Comparison of ENCODE assay signal across 24 cellular contexts in genomic region chr4:2368779-2369437, GRCh38. TPM values are rescaled to one million over a fixed set of nuclear protein-coding genes. Genes with fewer than 3 reads are reported as not detected.
DNase-seq lines count a peak whose midpoint lies in the region; ATAC-seq, FAIRE-seq and TF ChIP-seq lines count a peak whose summit lies in the region.
"Had no signal": no experiment of that assay in that cellular context is flagged by ENCODE, and none has a peak within 500 bp of the region (broad histone marks: within the 10 kb centered on the region; RNA-seq: fewer than 3 reads in every experiment).

No MANE protein-coding gene starts in this region.

- no TSS peak for BruUV-seq in HepG2 (replicated peaks; lab: Mats Ljungman, UMichigan)

- intact Hi-C loops in HepG2 (cut with micrococcal nuclease; ENCODE audit: unreplicated experiment) = no loop called here
- intact Hi-C loops in spleen (cut with DNase I; ENCODE audit: low total_unique reads) = no loop called here

- no peaks in the 10 kb centered on the region for H3K36me3 ChIP-seq in WERI-Rb-1
- no peaks in the 10 kb centered on the region for H3K36me3 ChIP-seq in HepG2 (replicated peaks in 1 of 2; ENCODE audit: control insufficient read depth in 1 of 2, insufficient read depth in 2 of 2, low read length in 2 of 2)
- peaks cover 0 to 9% (median 0%) of the 10 kb centered on the region in 6 donors for H3K36me3 ChIP-seq in spleen
- H3K36me3 ChIP-seq: BE2C, SJSA1 had no signal

- H3K27ac ChIP-seq in WERI-Rb-1 = no peak overlapping the region
- H3K27ac ChIP-seq in HepG2 (ENCODE audit: extremely low read length, insufficient read depth, low read length) = no peak overlapping the region
- no peak overlapping the region for H3K27ac ChIP-seq in spleen
- H3K27ac ChIP-seq: GM23248, SJSA1 had no signal

- POLR2A ChIA-PET in HepG2 (lab: Yijun Ruan, JAX) = no interaction called here

- TF ChIP-seq CTCF in WERI-Rb-1 (IDR thresholded peaks at IDR 0.05; ENCODE audit: low read depth, low read length) (no peak), HepG2 (CRISPR knock-in tag; IDR thresholded peaks at IDR 0.05) (no peak), spleen (IDR thresholded peaks at IDR 0.05 in 8 of 11, conservative IDR thresholded peaks at IDR 0.05 in 3 of 11) (no peak)

- no peak for TF ChIP-seq EP300 in HepG2 (IDR thresholded peaks at IDR 0.05; ENCODE audit: low read depth in 2 of 2, low read length in 2 of 2)
- TF ChIP-seq EP300 in HepG2 (CRISPR knock-in tag; IDR thresholded peaks at IDR 0.05; ENCODE audit: borderline replicate concordance) = no peak

- no peak overlapping the region for H3K4me3 ChIP-seq in WERI-Rb-1 (ENCODE audit: low read depth, low read length)
- H3K4me3 ChIP-seq in HepG2 (replicated peaks in 1 of 3; ENCODE audit: insufficient read depth in 1 of 3, low read depth in 2 of 3, low read length in 3 of 3) = no peak overlapping the region
- H3K4me3 ChIP-seq in spleen = no peak overlapping the region
- H3K4me3 ChIP-seq: GM12878, GM23248, SJSA1 had no signal

- 58% methylated on average over 4 of the region's 4 CpGs for WGBS in HepG2 (ENCODE audit: low lambda C conversion rate)
- WGBS in spleen, 5 donors = 94 to 97% (median 95%) methylated on average over 4 of the region's 4 CpGs

- no peaks in the 10 kb centered on the region for H4K20me1 ChIP-seq in HepG2 (ENCODE audit: insufficient read depth, low read length)

- H3K4me1 ChIP-seq in HepG2 (ENCODE audit: insufficient read depth, low read length) = peaks cover 1% of the 10 kb centered on the region; the same call in 1 of the 2 replicates
- peaks cover 5 to 17% (median 10%) of the 10 kb centered on the region in 6 donors for H3K4me1 ChIP-seq in spleen
- H3K4me1 ChIP-seq: SJSA1 had no signal

- no peaks in the 10 kb centered on the region for H3K79me2 ChIP-seq in HepG2 (ENCODE audit: insufficient read depth, low read length)

- DNase-seq in DMS 273 (lab: John Stamatoyannopoulos, UW; ENCODE audit: unreplicated experiment) (peak; percentile 83), WERI-Rb-1 (peak; percentile 2), HepG2 (ENCODE audit: low spot score) (no peak), spleen (peak; percentile 44)
- no peak for DNase-seq in stimulated activated CD4-positive, alpha-beta T cell treated with anti-CD3 and anti-CD28 coated beads, Interleukin-4, amount 100 ng/mL, for 4 hours
- no peak for DNase-seq in activated CD4-positive, alpha-beta T cell treated with anti-CD3 and anti-CD28 coated beads, Interleukin-2, amount 50 U/mL, for 48 hours
- DNase-seq: BE2C, COR-L47, DND-41, GM23248, Karpas-422, MV-4-11, NCI-H187 treated with DMSO at 0.1 percent for 48 hours, NCI-H2107, NCI-H446 treated with DMSO at 0.1 percent for 48 hours, NCI-H526 treated with DMSO at 0.1 percent for 48 hours, OCI-M1 had no signal

- H3K27me3 ChIP-seq in WERI-Rb-1 (ENCODE audit: insufficient read depth, low read depth, severe bottlenecking) (no peaks in the 10 kb centered on the region), HepG2 (ENCODE audit: control insufficient read depth in 1 of 2, insufficient read depth in 2 of 2, low read length in 2 of 2) (peaks cover 3 to 30% of the 10 kb centered on the region in 2 experiments; a peak in 4 of 5 replicates), spleen (replicated peaks in 1 of 7) (peaks cover 0 to 7% (median 0%) of the 10 kb centered on the region in 7 donors)
- H3K27me3 ChIP-seq: BE2C, SJSA1 had no signal

- CTCF ChIA-PET in HepG2 (lab: Yijun Ruan, JAX; ENCODE audit: low intra/inter-chr PET ratio, low total read pairs) = no interaction called here

- H3K9ac ChIP-seq in HepG2 (ENCODE audit: insufficient read depth, low read depth, low read length) = no peak overlapping the region
- H3K9ac ChIP-seq: GM23248 had no signal

- peaks cover 13% of the 10 kb centered on the region for H3K9me3 ChIP-seq in WERI-Rb-1 (ENCODE audit: severe bottlenecking)
- no peaks in the 10 kb centered on the region for H3K9me3 ChIP-seq in HepG2 (ENCODE audit: low read length)
- peaks cover 0 to 13% (median 8%) of the 10 kb centered on the region in 8 donors for H3K9me3 ChIP-seq in spleen
- H3K9me3 ChIP-seq: BE2C, SJSA1 had no signal

- ATAC-seq in HepG2 = no peak
- ATAC-seq in GM18520 (IDR thresholded peaks at IDR 0.05; ENCODE audit: unreplicated experiment) = no peak
- ATAC-seq: GM12878, HCT116 had no signal

- H2AFZ ChIP-seq in HepG2 (ENCODE audit: low read length) = no peak overlapping the region
- H2AFZ ChIP-seq: GM23248 had no signal

- TF ChIP-seq POLR2A in HepG2 (IDR thresholded peaks at IDR 0.05; ENCODE audit: insufficient read depth in 1 of 2, low read depth in 2 of 2, low read length in 2 of 2) (no peak), spleen (IDR thresholded peaks at IDR 0.05) (no peak)

- no peak for FAIRE-seq in HepG2 (lab: Jason Lieb, UNC)
- FAIRE-seq: GM12878, RCC 7860 had no signal

- in situ Hi-C loops in HepG2 (cut with HindIII; ENCODE audit: extremely low pct_ligation_motif_present, low pct_unique_long_range_greater_than_20kb) = no loop called here

- no peak for TF ChIP-seq RAD21 in HepG2 (CRISPR knock-in tag; IDR thresholded peaks at IDR 0.05)

- no peak overlapping the region for H3K4me2 ChIP-seq in HepG2 (ENCODE audit: low read depth, low read length)

TF ChIP-seq in HepG2, 621 proteins besides CTCF, POLR2A, EP300 and RAD21:
- TF ChIP-seq CBFB (CRISPR knock-in tag; IDR thresholded peaks at IDR 0.05) (no peak), ZIK1 (CRISPR knock-in tag; IDR thresholded peaks at IDR 0.05; ENCODE audit: borderline replicate concordance, low read depth) (no peak), ZNF296 (CRISPR knock-in tag; conservative IDR thresholded peaks at IDR 0.05) (no peak), SMARCC2 (IDR thresholded peaks at IDR 0.05) (no peak), ZNF7 (CRISPR knock-in tag; IDR thresholded peaks at IDR 0.05) (peak; percentile 50; the same call in 1 of the 2 replicates), ARNT2 (CRISPR knock-in tag; IDR thresholded peaks at IDR 0.05; ENCODE audit: low read depth) (no peak), MAFG (CRISPR knock-in tag; IDR thresholded peaks at IDR 0.05) (no peak)

RNA-seq across cellular contexts. Expression of gene ZFYVE28, which starts 49.5 kb away (rescaled TPM):
- total RNA-seq in HepG2 (2016; rRNA removed; fragmentation: Illumina TruSeq; extraction: Trizol) (0.22 and 0.24 TPM in 2 replicates), spleen (10 to 100 TPM; 11.2 to 31.3 (median 15.7) TPM)
- not detected in 2 replicates for total RNA-seq in HepG2 (2016; cell fraction: cytosol; rRNA removed; fragmentation: Illumina TruSeq; extraction: Trizol; ENCODE audit: low read depth)
- 0.13 and 0.19 TPM in 2 replicates for total RNA-seq in HepG2 (2016; cell fraction: insoluble cytoplasmic fraction; rRNA removed; fragmentation: Illumina TruSeq; extraction: Trizol)
- 0.14 and 0.22 TPM in 2 replicates for total RNA-seq in HepG2 (2016; cell fraction: membrane; rRNA removed; fragmentation: Illumina TruSeq; extraction: Trizol)
- total RNA-seq in HepG2 (2016; cell fraction: nucleus; rRNA removed; fragmentation: Illumina TruSeq; extraction: Trizol) = 0.25 TPM in 1 of 2 replicates, not detected in the other
- polyA plus RNA-seq in HepG2 (2011; rRNA removed) (0.12 and 0.30 TPM in 2 replicates), spleen (1 to 10 TPM; 2.7 to 8.5 (median 7.8) TPM)
- 0.09 TPM in 2 replicates for polyA plus RNA-seq in HepG2 (2011; cell fraction: cytosol; rRNA removed)
- 0.69 and 1.4 TPM in 2 replicates for polyA plus RNA-seq in HepG2 (2011; cell fraction: nucleus; rRNA removed)
- polyA plus RNA-seq in HepG2 (2012) = 0.04 and 0.31 TPM in 2 replicates
- 0.03 and 0.14 TPM in 2 replicates for polyA plus RNA-seq in HepG2 (2016; cell fraction: cytosol; fragmentation: Illumina TruSeq; extraction: Trizol; ENCODE audit: low read depth)
- polyA plus RNA-seq in HepG2 (2016; cell fraction: insoluble cytoplasmic fraction; fragmentation: Illumina TruSeq; extraction: Trizol; ENCODE audit: low read depth) = 0.22 and 0.24 TPM in 2 replicates
- polyA plus RNA-seq in HepG2 (2016; cell fraction: membrane; fragmentation: Illumina TruSeq; extraction: Trizol; ENCODE audit: low read depth) = not detected in 2 replicates
- 0.19 and 0.61 TPM in 2 replicates for polyA plus RNA-seq in HepG2 (2016; cell fraction: nucleus; fragmentation: Illumina TruSeq; extraction: Trizol; ENCODE audit: insufficient read depth, low read depth)
- 0.72 and 3.2 TPM in 2 replicates for polyA minus RNA-seq in HepG2 (2011; rRNA and poly(A)+ RNA removed; ENCODE audit: low replicate concordance)
- polyA minus RNA-seq in HepG2 (2011; cell fraction: cytosol; rRNA and poly(A)+ RNA removed) = 0.26 TPM in 1 of 2 replicates, not detected in the other
- polyA minus RNA-seq in HepG2 (2011; cell fraction: nucleus; rRNA and poly(A)+ RNA removed) = 0.52 TPM in 1 of 2 replicates, not detected in the other

RNA-seq across cellular contexts. Expression of gene CFAP99, which starts 49.8 kb away (rescaled TPM):
- total RNA-seq in HepG2 (2016; rRNA removed; fragmentation: Illumina TruSeq; extraction: Trizol) (not detected in 2 replicates), spleen (under 1 TPM in 1 of 7 donors, not detected in 6; 0.22 TPM)
- not detected in 2 replicates for total RNA-seq in HepG2 (2016; cell fraction: cytosol; rRNA removed; fragmentation: Illumina TruSeq; extraction: Trizol; ENCODE audit: low read depth)
- not detected in 2 replicates for total RNA-seq in HepG2 (2016; cell fraction: insoluble cytoplasmic fraction; rRNA removed; fragmentation: Illumina TruSeq; extraction: Trizol)
- total RNA-seq in HepG2 (2016; cell fraction: membrane; rRNA removed; fragmentation: Illumina TruSeq; extraction: Trizol) = not detected in 2 replicates
- total RNA-seq in HepG2 (2016; cell fraction: nucleus; rRNA removed; fragmentation: Illumina TruSeq; extraction: Trizol) = not detected in 2 replicates
- polyA plus RNA-seq in HepG2 (2011; rRNA removed) (0.07 TPM in 1 of 2 replicates, not detected in the other), spleen (under 1 TPM in 1 of 3 donors, not detected in 2; 0.13 TPM)
- 0.07 TPM in 1 of 2 replicates, not detected in the other for polyA plus RNA-seq in HepG2 (2011; cell fraction: cytosol; rRNA removed)
- 0.29 TPM in 1 of 2 replicates, not detected in the other for polyA plus RNA-seq in HepG2 (2011; cell fraction: nucleus; rRNA removed)
- polyA plus RNA-seq in HepG2 (2012) = not detected in 2 replicates
- not detected in 2 replicates for polyA plus RNA-seq in HepG2 (2016; cell fraction: cytosol; fragmentation: Illumina TruSeq; extraction: Trizol; ENCODE audit: low read depth)
- not detected in 2 replicates for polyA plus RNA-seq in HepG2 (2016; cell fraction: insoluble cytoplasmic fraction; fragmentation: Illumina TruSeq; extraction: Trizol; ENCODE audit: low read depth)
- not detected in 2 replicates for polyA plus RNA-seq in HepG2 (2016; cell fraction: membrane; fragmentation: Illumina TruSeq; extraction: Trizol; ENCODE audit: low read depth)
- not detected in 2 replicates for polyA plus RNA-seq in HepG2 (2016; cell fraction: nucleus; fragmentation: Illumina TruSeq; extraction: Trizol; ENCODE audit: insufficient read depth, low read depth)
- polyA minus RNA-seq in HepG2 (2011; rRNA and poly(A)+ RNA removed; ENCODE audit: low replicate concordance) = not detected in 2 replicates
- polyA minus RNA-seq in HepG2 (2011; cell fraction: cytosol; rRNA and poly(A)+ RNA removed) = not detected in 2 replicates
- polyA minus RNA-seq in HepG2 (2011; cell fraction: nucleus; rRNA and poly(A)+ RNA removed) = not detected in 2 replicates
- total RNA-seq: A673, GM12878, GM23248, SJSA1 had no signal
- polyA plus RNA-seq: GM12878, GM23248, IgD-negative memory B cell had no signal

Comparison
In these comparisons a context has a peak if more than half of its experiments do, and no peak if none do; other contexts are left out.
1. DNase-seq: peak in DMS 273 (single experiment), WERI-Rb-1 (single experiment) and spleen (single experiment); none in HepG2 (single experiment), stimulated activated CD4-positive, alpha-beta T cell treated with anti-CD3 and anti-CD28 coated beads, Interleukin-4, amount 100 ng/mL, for 4 hours (0 of 2) and activated CD4-positive, alpha-beta T cell treated with anti-CD3 and anti-CD28 coated beads, Interleukin-2, amount 50 U/mL, for 48 hours (0 of 2).
2. RNA of gene ZFYVE28, which starts 49.5 kb away (total RNA-seq): 11.2 to 31.3 TPM in spleen; 0.13 to 0.25 TPM in HepG2; every median in the first group is over 4 times any median in the second.